ENCODE assay signal across 19 cellular contexts in the genomic region with DNA sequence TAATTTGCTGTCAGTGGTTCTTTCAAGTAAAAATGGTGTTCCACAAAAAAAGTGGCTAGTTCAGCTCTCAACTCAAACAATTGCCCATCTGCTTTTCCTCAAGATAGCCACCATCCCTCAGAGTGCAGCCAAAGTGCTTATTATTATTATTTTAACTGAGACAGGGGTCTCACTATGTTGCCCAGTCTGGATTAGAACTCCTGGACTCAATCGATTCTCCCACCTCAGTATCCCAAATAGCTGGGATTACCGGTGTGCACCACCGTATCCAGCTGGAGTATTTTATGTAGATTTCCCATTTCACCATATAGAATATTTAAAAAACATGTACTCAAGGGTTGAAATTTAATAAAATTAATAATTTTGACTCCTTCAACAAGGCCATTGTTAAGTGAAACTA.
"Had no signal": no experiment of that assay in that cellular context is flagged by ENCODE, and none has a peak within 500 bp of the region (broad histone marks: within the 10 kb centered on the region; RNA-seq: fewer than 3 reads in every experiment).

No MANE protein-coding gene starts in this region.

- H3K4me1 ChIP-seq: adrenal gland had no signal

- H3K36me3 Mint-ChIP-seq: activated naive CD8-positive, alpha-beta T cell treated with anti-CD3 and anti-CD28 coated beads, Interleukin-2, amount 10 ng/mL, durations not matched to agents 7 days and 5 days had no signal

- H3K36me3 ChIP-seq: adrenal gland had no signal

- ATAC-seq: activated CD8-positive, alpha-beta T cell treated with anti-CD3 and anti-CD28 coated beads, Interleukin-2, amount 10 ng/mL, durations not matched to agents 7 days and 5 days; T-helper 17 cell; WTC11 had no signal

- H3K4me1 Mint-ChIP-seq: activated naive CD8-positive, alpha-beta T cell treated with anti-CD3 and anti-CD28 coated beads, Interleukin-2, amount 10 ng/mL, durations not matched to agents 7 days and 5 days; T-helper 17 cell had no signal

- H3K27me3 Mint-ChIP-seq: activated naive CD8-positive, alpha-beta T cell treated with anti-CD3 and anti-CD28 coated beads, Interleukin-2, amount 10 ng/mL, durations not matched to agents 7 days and 5 days; T-helper 17 cell had no signal

- H3K4me3 Mint-ChIP-seq: activated CD8-positive, alpha-beta T cell treated with anti-CD3 and anti-CD28 coated beads, Interleukin-2, amount 10 ng/mL, durations not matched to agents 7 days and 5 days; activated naive CD8-positive, alpha-beta T cell treated with anti-CD3 and anti-CD28 coated beads, Interleukin-2, amount 10 ng/mL, durations not matched to agents 7 days and 5 days; T-helper 17 cell; WTC11 had no signal

- H3K9me3 Mint-ChIP-seq: activated naive CD8-positive, alpha-beta T cell treated with anti-CD3 and anti-CD28 coated beads, Interleukin-2, amount 10 ng/mL, durations not matched to agents 7 days and 5 days had no signal

- H3K4me3 ChIP-seq: adrenal gland had no signal

- H3K9me3 ChIP-seq: adrenal gland had no signal

- DNase-seq: activated CD4-positive, alpha-beta T cell treated with anti-CD3 and anti-CD28 coated beads for 48 hours; activated CD4-positive, alpha-beta T cell treated with anti-CD3 and anti-CD28 coated beads, Interleukin-2, amount 50 U/mL, for 4 hours; activated CD4-positive, CD25-positive, alpha-beta regulatory T cell treated with anti-CD3 and anti-CD28 coated beads, Interleukin-2, amount 50 U/mL, for 72 hours; activated CD8-positive, alpha-beta memory T cell treated with anti-CD3 and anti-CD28 coated beads, Interleukin-2, amount 50 U/mL, for 48 hours; activated CD8-positive, alpha-beta T cell treated with anti-CD3 and anti-CD28 coated beads, Interleukin-2, amount 10 ng/mL, durations not matched to agents 7 days and 5 days; activated naive CD4-positive, alpha-beta T cell treated with anti-CD3 and anti-CD28 coated beads, Interleukin-2, amount 50 U/mL, for 16 hours; activated naive CD8-positive, alpha-beta T cell treated with anti-CD3 and anti-CD28 coated beads, Interleukin-2, amount 10 ng/mL, durations not matched to agents 7 days and 5 days; activated T-cell treated with anti-CD3 and anti-CD28 coated beads, Interleukin-2, amount 50 U/mL, for 1 hour; adrenal gland; anterior cingulate cortex; cerebellar nuclear complex; NCI-H1092; NCI-H1417 treated with DMSO at 0.1 percent for 48 hours; NCI-H1694; NCI-H2029 treated with DMSO at 0.1 percent for 48 hours; NCI-H510A treated with DMSO at 0.1 percent for 48 hours; T-helper 17 cell; T-helper 9 cell had no signal

- H3K27ac ChIP-seq: adrenal gland had no signal

- H3K27ac Mint-ChIP-seq: activated CD8-positive, alpha-beta T cell treated with anti-CD3 and anti-CD28 coated beads, Interleukin-2, amount 10 ng/mL, durations not matched to agents 7 days and 5 days; activated naive CD8-positive, alpha-beta T cell treated with anti-CD3 and anti-CD28 coated beads, Interleukin-2, amount 10 ng/mL, durations not matched to agents 7 days and 5 days; T-helper 17 cell had no signal
